Comparison of ENCODE assay signal across 10 cellular contexts in the genomic region with DNA sequence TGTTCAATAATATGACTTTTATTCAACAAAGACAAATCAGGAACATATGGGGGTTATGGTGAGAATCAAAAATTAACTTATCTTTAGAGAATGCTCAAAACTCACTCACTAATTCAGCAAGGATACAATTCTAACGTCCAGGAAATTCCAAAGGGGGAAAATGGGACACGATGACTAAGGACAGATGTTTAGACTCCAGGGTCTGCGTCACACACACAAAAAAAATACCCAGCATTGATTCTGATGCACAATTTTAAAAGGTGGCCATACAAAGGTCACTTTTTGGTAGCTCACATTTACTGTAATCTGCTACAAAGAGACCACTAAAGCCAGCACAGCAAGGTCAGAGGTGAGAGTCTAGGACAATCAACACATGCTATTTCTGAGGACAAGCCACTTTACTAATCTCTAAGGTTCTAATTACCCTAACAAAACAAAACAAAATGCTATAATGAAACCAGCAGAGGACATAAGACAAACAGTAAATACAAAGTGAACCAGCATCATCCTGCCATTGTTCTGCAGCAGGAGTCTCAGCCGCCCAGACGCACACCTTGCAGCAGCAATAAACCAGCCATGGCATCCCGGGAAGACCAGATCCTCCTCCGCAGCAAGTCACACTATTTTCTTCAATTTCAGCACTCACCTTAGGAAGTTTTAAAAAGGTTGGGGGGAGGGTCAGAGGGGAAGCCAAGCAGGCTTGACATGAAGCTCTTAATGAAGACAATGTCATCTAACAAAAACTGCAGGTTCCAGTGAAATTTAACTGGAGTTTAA. TPM values are rescaled to one million over a fixed set of nuclear protein-coding genes. Genes with fewer than 3 reads are reported as not detected.
DNase-seq lines count a peak whose midpoint lies in the region; ATAC-seq and TF ChIP-seq lines count a peak whose summit lies in the region.
"Had no signal": no experiment of that assay in that cellular context is flagged by ENCODE, and none has a peak within 500 bp of the region (broad histone marks: within the 10 kb centered on the region; RNA-seq: fewer than 3 reads in every experiment).

No MANE protein-coding gene starts in this region.

- TF ChIP-seq POLR2A in suprapubic skin (IDR thresholded peaks at IDR 0.05): no peak

- no peak for TF ChIP-seq EP300 in suprapubic skin (IDR thresholded peaks at IDR 0.05)

- TF ChIP-seq CTCF in fibroblast of pulmonary artery (IDR thresholded peaks at IDR 0.05; ENCODE audit: low read length, missing control alignments) (no peak), suprapubic skin (IDR thresholded peaks at IDR 0.05) (no peak)

- H3K9ac ChIP-seq in rectal smooth muscle tissue (ENCODE audit: low read length): no peak overlapping the region

- WGBS in suprapubic skin: 65% methylated on average over 7 of the region's 7 CpGs

- in situ Hi-C loops in G401 (cut with HindIII; ENCODE audit: low sequenced_read_pairs): no loop called here

- DNase-seq in G401 (ENCODE audit: low spot score) (peak; percentile 72), fibroblast of pulmonary artery (ENCODE audit: low read depth) (peak; percentile 86), NCI-H524 (lab: John Stamatoyannopoulos, UW) (no peak), left lobe of liver (ENCODE audit: low spot score) (no peak), suprapubic skin (ENCODE audit: low spot score in 2 of 2) (no peak)
- DNase-seq in stimulated activated CD4-positive, alpha-beta T cell treated with anti-CD3 and anti-CD28 coated beads, Interleukin-2, amount 100 ng/mL, for 48 hours: no peak
- DNase-seq: activated CD4-positive, alpha-beta memory T cell treated with anti-CD3 and anti-CD28 coated beads, Interleukin-2, amount 10 ng/mL, durations not matched to agents 7 days and 5 days had no signal

- H3K4me1 ChIP-seq in rectal smooth muscle tissue (ENCODE audit: control insufficient read depth, insufficient read depth, low read length) (peaks cover 2% of the 10 kb centered on the region), suprapubic skin (peaks cover under 1% of the 10 kb centered on the region)

- peak overlapping the region; percentile 28 for H3K27ac ChIP-seq in rectal smooth muscle tissue (ENCODE audit: low read depth, low read length)
- H3K27ac ChIP-seq in suprapubic skin: no peak overlapping the region

- H3K9me3 ChIP-seq in suprapubic skin: no peaks in the 10 kb centered on the region

- no peaks in the 10 kb centered on the region for H3K27me3 ChIP-seq in rectal smooth muscle tissue (ENCODE audit: control insufficient read depth, insufficient read depth, low read length)
- no peaks in the 10 kb centered on the region for H3K27me3 ChIP-seq in suprapubic skin

- ATAC-seq in SK-N-SH treated with all-trans-retinoic acid at 6 μM for 48 hours (no peak), left lobe of liver (no peak)
- ATAC-seq: HCT116 had no signal

- H3K36me3 ChIP-seq in rectal smooth muscle tissue (ENCODE audit: control insufficient read depth, insufficient read depth, low read length) (no peaks in the 10 kb centered on the region), suprapubic skin (no peaks in the 10 kb centered on the region)

- H3K4me3 ChIP-seq in fibroblast of pulmonary artery (replicated peaks; ENCODE audit: low read depth, low read length) (no peak overlapping the region), rectal smooth muscle tissue (ENCODE audit: low read length) (no peak overlapping the region), suprapubic skin (no peak overlapping the region)

TF ChIP-seq in SK-N-SH treated with all-trans-retinoic acid at 6 μM for 48 hours, 23 proteins besides CTCF, POLR2A, EP300 and RAD21:
- TF ChIP-seq TCF4 (CRISPR knock-in tag; IDR thresholded peaks at IDR 0.05; ENCODE audit: borderline replicate concordance) (peak; percentile 75), ZFP3 (CRISPR knock-in tag; IDR thresholded peaks at IDR 0.05) (no peak), BACH2 (CRISPR knock-in tag; IDR thresholded peaks at IDR 0.05; ENCODE audit: borderline replicate concordance) (no peak), SNAI2 (CRISPR knock-in tag; IDR thresholded peaks at IDR 0.05) (no peak)
TF ChIP-seq in SK-N-SH treated with all-trans-retinoic acid at 6 μM for 48 hours: peak in this region for 1.

RNA-seq across cellular contexts. Expression of gene TTC39B, which starts 57.8 kb away (rescaled TPM):
- total RNA-seq in G401 (2014; rRNA removed; shearing (Covaris generic)): 2.3 and 2.6 TPM in 2 replicates
- total RNA-seq in left lobe of liver: 7.1 TPM
- total RNA-seq in suprapubic skin: 10 to 100 TPM; 37.2 to 55.3 (median 45.6) TPM

Comparison
In these comparisons a context has a peak if more than half of its experiments do, and no peak if none do; other contexts are left out.
1. DNase-seq: peak in G401 (single experiment) and fibroblast of pulmonary artery (single experiment); none in NCI-H524 (0 of 2), left lobe of liver (single experiment), stimulated activated CD4-positive, alpha-beta T cell treated with anti-CD3 and anti-CD28 coated beads, Interleukin-2, amount 100 ng/mL, for 48 hours (0 of 2) and suprapubic skin (0 of 2).